28 cellular contexts compared by ENCODE assay signal in the genomic region with DNA sequence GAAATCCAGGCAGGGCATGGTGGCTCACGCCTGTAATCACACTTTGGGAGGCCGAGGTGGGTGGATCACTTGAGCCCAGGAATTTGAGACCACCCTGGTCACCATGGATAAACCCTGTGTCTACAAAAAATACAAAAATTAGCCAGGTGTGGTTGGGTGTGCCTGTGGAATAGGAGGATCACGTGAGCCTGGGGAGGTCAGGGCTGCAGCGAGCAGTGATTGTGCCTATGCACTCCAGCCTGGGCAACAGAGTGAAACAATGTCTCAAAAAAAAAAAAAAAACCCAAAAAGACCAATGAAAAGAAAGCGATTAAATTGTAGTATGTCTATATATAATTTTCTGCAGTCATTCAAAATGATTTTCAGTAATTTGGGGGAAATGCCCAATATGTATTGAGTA.
DNase-seq lines count a peak whose midpoint lies in the region; ATAC-seq, FAIRE-seq and TF ChIP-seq lines count a peak whose summit lies in the region.
"Had no signal": no experiment of that assay in that cellular context is flagged by ENCODE, and none has a peak within 500 bp of the region (broad histone marks: within the 10 kb centered on the region; RNA-seq: fewer than 3 reads in every experiment).

No MANE protein-coding gene starts in this region.

- no peaks in the 10 kb centered on the region for H3K9me2 ChIP-seq in GM23338 (ENCODE audit: insufficient read depth)

- H3K36me3 ChIP-seq in GM23338 (ENCODE audit: insufficient read depth) = peaks cover 11% of the 10 kb centered on the region; the same call in 1 of the 2 replicates
- peaks cover 21% of the 10 kb centered on the region for H3K36me3 ChIP-seq in astrocyte (ENCODE audit: insufficient read depth, low read length)
- peaks cover 67% of the 10 kb centered on the region for H3K36me3 ChIP-seq in endodermal cell (ENCODE audit: control insufficient read depth, insufficient read depth, low read length)
- H3K36me3 ChIP-seq in testis (ENCODE audit: low read depth, missing control alignments) = no peaks in the 10 kb centered on the region
- peaks cover 10% of the 10 kb centered on the region for H3K36me3 ChIP-seq in MG63
- H3K36me3 ChIP-seq in naive thymus-derived CD4-positive, alpha-beta T cell (ENCODE audit: control insufficient read depth in 2 of 3, insufficient read depth in 3 of 3, low read length in 3 of 3) = peaks cover 1 to 15% (median 4%) of the 10 kb centered on the region in 3 experiments

- no peak for TF ChIP-seq POLR2A in testis (IDR thresholded peaks at IDR 0.05)

- no peaks in the 10 kb centered on the region for H3K9me3 Mint-ChIP-seq in GM23338
- H3K9me3 Mint-ChIP-seq in astrocyte (ENCODE audit: unreplicated experiment) = no peaks in the 10 kb centered on the region
- H3K9me3 Mint-ChIP-seq in endodermal cell = no peaks in the 10 kb centered on the region
- H3K9me3 Mint-ChIP-seq in CD14-positive monocyte = no peaks in the 10 kb centered on the region
- H3K9me3 Mint-ChIP-seq in naive thymus-derived CD4-positive, alpha-beta T cell = peaks cover 0 to 1% (median 0%) of the 10 kb centered on the region in 11 donors
- H3K9me3 Mint-ChIP-seq: CD4-positive, CD25-positive, alpha-beta regulatory T cell; CD8-positive, alpha-beta memory T cell had no signal

- H3K27ac ChIP-seq in GM23338 (ENCODE audit: low read depth) (no peak overlapping the region), astrocyte (ENCODE audit: low read depth, low read length) (no peak overlapping the region), endodermal cell (ENCODE audit: low read depth, low read length) (no peak overlapping the region), testis (no peak overlapping the region)
- no peak overlapping the region for H3K27ac ChIP-seq in naive thymus-derived CD4-positive, alpha-beta T cell (ENCODE audit: low read depth, low read length)
- H3K27ac ChIP-seq: 22Rv1; A549; BLaER1 treated with 17β-estradiol and CSF1 and Interleukin-3, amounts not matched to agents 10 nM and 100 nM; C4-2B had no signal

- no peak for FAIRE-seq in astrocyte (lab: Jason Lieb, UNC)
- FAIRE-seq: A549, GM12878, GM12892, GM18507 had no signal

- H3K36me3 Mint-ChIP-seq in GM23338 (ENCODE audit: low read depth) (peaks cover 2% of the 10 kb centered on the region; the same call in 2 of the 3 replicates), astrocyte (ENCODE audit: low read depth, unreplicated experiment) (peaks cover 9% of the 10 kb centered on the region), endodermal cell (ENCODE audit: low read depth) (peaks cover 33% of the 10 kb centered on the region), CD14-positive monocyte (peaks cover 46 to 66% of the 10 kb centered on the region in 2 donors)
- peaks cover 7 to 18% (median 10%) of the 10 kb centered on the region in 5 donors for H3K36me3 Mint-ChIP-seq in naive thymus-derived CD4-positive, alpha-beta T cell

- H3K9ac ChIP-seq in astrocyte (ENCODE audit: low read length) = no peak overlapping the region
- no peak overlapping the region for H3K9ac ChIP-seq in endodermal cell (ENCODE audit: extremely low read depth, low read length, poor library complexity, severe bottlenecking)
- H3K9ac ChIP-seq: BLaER1 treated with 17β-estradiol and CSF1 and Interleukin-3, amounts not matched to agents 10 nM and 100 nM had no signal

- H3K27me3 Mint-ChIP-seq in GM23338 (ENCODE audit: insufficient read depth, low read depth, poor library complexity) (peaks cover 6% of the 10 kb centered on the region), astrocyte (ENCODE audit: low read depth, unreplicated experiment) (no peaks in the 10 kb centered on the region), endodermal cell (ENCODE audit: insufficient read depth) (no peaks in the 10 kb centered on the region), CD14-positive monocyte (ENCODE audit: low read depth in 3 of 3) (peaks cover 0 to 2% (median 0%) of the 10 kb centered on the region in 3 donors)
- H3K27me3 Mint-ChIP-seq in naive thymus-derived CD4-positive, alpha-beta T cell = no peaks in the 10 kb centered on the region
- H3K27me3 Mint-ChIP-seq: B cell; CD4-positive, alpha-beta memory T cell; CD4-positive, CD25-positive, alpha-beta regulatory T cell; CD8-positive, alpha-beta memory T cell had no signal

- H3K27ac Mint-ChIP-seq in GM23338 (0 out of 2 replicates have a peak overlapping the region, but pooled peaks have one; percentile 28), astrocyte (ENCODE audit: unreplicated experiment) (peak overlapping the region; percentile 18), endodermal cell (peak overlapping the region; percentile 75), CD14-positive monocyte (no peak overlapping the region)
- H3K27ac Mint-ChIP-seq in naive thymus-derived CD4-positive, alpha-beta T cell = peak overlapping the region in 2 of 9 donors; percentile 36
- H3K27ac Mint-ChIP-seq: B cell had no signal

- no peaks in the 10 kb centered on the region for H3K9me3 ChIP-seq in astrocyte (ENCODE audit: insufficient read depth, low read depth, low read length)
- H3K9me3 ChIP-seq in endodermal cell (ENCODE audit: control insufficient read depth, low read length) = no peaks in the 10 kb centered on the region
- H3K9me3 ChIP-seq in testis = no peaks in the 10 kb centered on the region
- H3K9me3 ChIP-seq in MG63 = no peaks in the 10 kb centered on the region
- H3K9me3 ChIP-seq in naive thymus-derived CD4-positive, alpha-beta T cell (ENCODE audit: control insufficient read depth in 2 of 3, low read length in 3 of 3) = no peaks in the 10 kb centered on the region
- H3K9me3 ChIP-seq: A549; BLaER1 treated with 17β-estradiol and CSF1 and Interleukin-3, amounts not matched to agents 10 nM and 100 nM had no signal

- H2AFZ ChIP-seq in GM23338 (no peak overlapping the region), astrocyte (ENCODE audit: low read depth, low read length) (no peak overlapping the region)

- H3K4me2 ChIP-seq in GM23338 (no peak overlapping the region), astrocyte (ENCODE audit: low read length) (no peak overlapping the region)
- H3K4me2 ChIP-seq: A549; BLaER1 treated with 17β-estradiol and CSF1 and Interleukin-3, amounts not matched to agents 10 nM and 100 nM had no signal

- DNase-seq in GM23338 (ENCODE audit: low spot score) (no peak), astrocyte (ENCODE audit: low read depth) (no peak), endodermal cell (no peak), testis (peak; percentile 60), iPS-NIHi7 (ENCODE audit: extremely low spot score) (no peak), MG63 (no peak), CD14-positive monocyte (ENCODE audit: low spot score) (no peak)
- DNase-seq in naive thymus-derived CD4-positive, alpha-beta T cell = no peak
- DNase-seq: AML-193; CD4-positive, alpha-beta memory T cell; CD4-positive, CD25-positive, alpha-beta regulatory T cell; CD8-positive, alpha-beta memory T cell; COR-L47; DMS 273 treated with DMSO at 0.1 percent for 48 hours; DMS153; DMS53; DMS79; DND-41; EL; GDM1 had no signal

- 92 to 96% methylated on average over 4 of the region's 5 CpGs for WGBS in endodermal cell (ENCODE audit: insufficient coverage in 1 of 2, insufficient read length in 1 of 2), 2 experiments
- 76 to 80% methylated on average over 5 of the region's 5 CpGs for WGBS in testis, 2 donors

- CTCF ChIA-PET in naive thymus-derived CD4-positive, alpha-beta T cell (lab: Charles Lee) = no interaction called here

- H3K79me2 ChIP-seq in GM23338 (replicated peaks; ENCODE audit: insufficient read depth) (peaks cover 15% of the 10 kb centered on the region; the same call in 1 of the 2 replicates), astrocyte (ENCODE audit: insufficient read depth, low read length) (peaks cover 36% of the 10 kb centered on the region)

- no peaks in the 10 kb centered on the region for H3F3A ChIP-seq in GM23338 (replicated peaks; ENCODE audit: low read depth)

- no peak for TF ChIP-seq CTCF in GM23338 (conservative IDR thresholded peaks at IDR 0.05; ENCODE audit: low read depth in 2 of 2)
- TF ChIP-seq CTCF in astrocyte (IDR thresholded peaks at IDR 0.05; ENCODE audit: insufficient read depth, low read depth, low read length) = no peak
- TF ChIP-seq CTCF in endodermal cell (conservative IDR thresholded peaks at IDR 0.05) = no peak
- TF ChIP-seq CTCF in testis (IDR thresholded peaks at IDR 0.05) = no peak
- no peak for TF ChIP-seq CTCF in CD14-positive monocyte (IDR thresholded peaks at IDR 0.05)

- H3K4me3 ChIP-seq in GM23338 (no peak overlapping the region), astrocyte (ENCODE audit: insufficient read depth, low read depth, low read length) (no peak overlapping the region), endodermal cell (ENCODE audit: low read length) (no peak overlapping the region), testis (no peak overlapping the region), MG63 (no peak overlapping the region)
- no peak overlapping the region for H3K4me3 ChIP-seq in naive thymus-derived CD4-positive, alpha-beta T cell (ENCODE audit: low read length)
- H3K4me3 ChIP-seq: A549; BLaER1 treated with 17β-estradiol and CSF1 and Interleukin-3, amounts not matched to agents 10 nM and 100 nM; GM12878 had no signal

- H3K4me1 Mint-ChIP-seq in GM23338 (no peaks in the 10 kb centered on the region), astrocyte (ENCODE audit: low read depth, unreplicated experiment) (peaks cover 26% of the 10 kb centered on the region), endodermal cell (no peaks in the 10 kb centered on the region), CD14-positive monocyte (peaks cover 16% of the 10 kb centered on the region)
- peaks cover 17 to 40% (median 29%) of the 10 kb centered on the region in 7 donors for H3K4me1 Mint-ChIP-seq in naive thymus-derived CD4-positive, alpha-beta T cell

- H3K27me3 ChIP-seq in GM23338 (ENCODE audit: insufficient read depth) (no peaks in the 10 kb centered on the region), astrocyte (ENCODE audit: insufficient read depth, low read length) (no peaks in the 10 kb centered on the region), endodermal cell (ENCODE audit: control insufficient read depth, insufficient read depth, low read length, poor library complexity, severe bottlenecking) (no peaks in the 10 kb centered on the region), testis (no peaks in the 10 kb centered on the region), MG63 (no peaks in the 10 kb centered on the region)
- no peaks in the 10 kb centered on the region for H3K27me3 ChIP-seq in naive thymus-derived CD4-positive, alpha-beta T cell (ENCODE audit: control insufficient read depth in 2 of 2, insufficient read depth in 2 of 2, low read length in 2 of 2)
- H3K27me3 ChIP-seq: BLaER1 treated with 17β-estradiol and CSF1 and Interleukin-3, amounts not matched to agents 10 nM and 100 nM had no signal

- H4K20me1 ChIP-seq in GM23338 (replicated peaks; ENCODE audit: insufficient read depth) (peaks cover 26% of the 10 kb centered on the region), astrocyte (ENCODE audit: insufficient read depth, low read length) (peaks cover 73% of the 10 kb centered on the region)

- POLR2A ChIA-PET in naive thymus-derived CD4-positive, alpha-beta T cell (lab: Charles Lee) = no interaction called here

- intact Hi-C loops in testis (cut with DNase I; ENCODE audit: low total_unique reads) = no loop called here
- intact Hi-C loops in CD14-positive monocyte (cut with micrococcal nuclease) = no loop called here
- intact Hi-C loops in naive thymus-derived CD4-positive, alpha-beta T cell (cut with micrococcal nuclease) = no loop called here

- H3K4me3 Mint-ChIP-seq in GM23338 (no peak overlapping the region), astrocyte (ENCODE audit: unreplicated experiment) (no peak overlapping the region), endodermal cell (no peak overlapping the region), CD14-positive monocyte (no peak overlapping the region)
- no peak overlapping the region for H3K4me3 Mint-ChIP-seq in naive thymus-derived CD4-positive, alpha-beta T cell
- H3K4me3 Mint-ChIP-seq: B cell; CD4-positive, alpha-beta memory T cell; CD4-positive, CD25-positive, alpha-beta regulatory T cell; CD8-positive, alpha-beta memory T cell had no signal

- ATAC-seq in GM23338 = no peak
- ATAC-seq in naive thymus-derived CD4-positive, alpha-beta T cell = no peak
- ATAC-seq: A549, GM12878 had no signal

- H3K4me1 ChIP-seq in GM23338 (ENCODE audit: insufficient read depth) (no peaks in the 10 kb centered on the region), astrocyte (ENCODE audit: insufficient read depth, low read length) (peaks cover 5% of the 10 kb centered on the region), endodermal cell (ENCODE audit: control insufficient read depth, insufficient read depth, low read length) (no peaks in the 10 kb centered on the region), testis (peaks cover 16% of the 10 kb centered on the region)
- H3K4me1 ChIP-seq in naive thymus-derived CD4-positive, alpha-beta T cell (ENCODE audit: control insufficient read depth in 2 of 2, insufficient read depth in 2 of 2, low read length in 2 of 2) = no peaks in the 10 kb centered on the region
- H3K4me1 ChIP-seq: A549 had no signal

Comparison
In these comparisons a context has a peak if more than half of its experiments do, and no peak if none do; other contexts are left out.
1. H3K27ac Mint-ChIP-seq: peak in GM23338 (single experiment), astrocyte (single experiment) and endodermal cell (single experiment); none in CD14-positive monocyte (0 of 7).